In genomic region chr13:27131906-27132305, GRCh38 we compare ENCODE assay signal across 13 cellular contexts. TPM values are rescaled to one million over a fixed set of nuclear protein-coding genes. Genes with fewer than 3 reads are reported as not detected.
DNase-seq lines count a peak whose midpoint lies in the region; ATAC-seq, FAIRE-seq and TF ChIP-seq lines count a peak whose summit lies in the region.
"Had no signal": no experiment of that assay in that cellular context is flagged by ENCODE, and none has a peak within 500 bp of the region (broad histone marks: within the 10 kb centered on the region; RNA-seq: fewer than 3 reads in every experiment).

No MANE protein-coding gene starts in this region.

- peaks cover 91% of the 10 kb centered on the region for H3K4me1 Mint-ChIP-seq in activated T-cell treated with anti-CD3 and anti-CD28 coated beads, Interleukin-2, amount 50 U/mL, for 24 hours (ENCODE audit: low read depth)

- H4K20me1 ChIP-seq in GM12878 (ENCODE audit: control insufficient read depth, insufficient read depth) = no peaks in the 10 kb centered on the region

- peaks cover 6% of the 10 kb centered on the region for H3K9me3 Mint-ChIP-seq in activated T-cell treated with anti-CD3 and anti-CD28 coated beads, Interleukin-2, amount 50 U/mL, for 24 hours

- H3K4me3 ChIP-seq in GM12878 (no peak overlapping the region), gastrocnemius medialis (no peak overlapping the region)
- H3K4me3 ChIP-seq: mucosa of descending colon, ovary had no signal

- DNase-seq in activated T-cell treated with anti-CD3 and anti-CD28 coated beads, Interleukin-2, amount 50 U/mL, for 24 hours = no peak
- no peak for DNase-seq in activated T-cell treated with anti-CD3 and anti-CD28 coated beads, Interleukin-2, amount 50 U/mL, for 1 hour
- DNase-seq in NCI-H69 (lab: John Stamatoyannopoulos, UW) (peak; percentile 27), GM12878 (ENCODE audit: low read depth, low spot score) (no peak), gastrocnemius medialis (no peak), GM20000 (ENCODE audit: low spot score) (no peak), OCI-M2 (lab: John Stamatoyannopoulos, UW; ENCODE audit: unreplicated experiment) (no peak)
- DNase-seq: activated CD4-positive, alpha-beta T cell treated with anti-CD3 and anti-CD28 coated beads for 48 hours; cortex of kidney; mucosa of descending colon; NCI-H1105 treated with DMSO at 0.1 percent for 48 hours; ovary had no signal

- peak overlapping the region; percentile 70 for H3K4me2 ChIP-seq in GM12878 (ENCODE audit: control insufficient read depth, insufficient read depth)

- POLR2A ChIA-PET in GM12878 (lab: Charles Lee) = interaction anchor here (1.0 to 5.5 kb wide), 8 partner anchors 12 to 121 kb away, joined by 3 to 42 read pairs (median 4); no protein-coding TSS in a partner anchor

- H3K36me3 Mint-ChIP-seq in activated T-cell treated with anti-CD3 and anti-CD28 coated beads, Interleukin-2, amount 50 U/mL, for 24 hours (ENCODE audit: low read depth) = peaks cover 44% of the 10 kb centered on the region

- peak overlapping the region; percentile 55 for H3K4me3 Mint-ChIP-seq in activated T-cell treated with anti-CD3 and anti-CD28 coated beads, Interleukin-2, amount 50 U/mL, for 24 hours

- SMC1A ChIA-PET in GM12878 (lab: Charles Lee; ENCODE audit: uncharacterized antibody, unreplicated experiment) = interaction anchor here (0.8 to 9.0 kb wide), 18 partner anchors 8 to 227 kb away, joined by 3 to 168 read pairs (median 7); no protein-coding TSS in a partner anchor

- no peaks in the 10 kb centered on the region for H3K27me3 ChIP-seq in GM12878 (replicated peaks in 1 of 2; ENCODE audit: control insufficient read depth in 2 of 2, insufficient read depth in 2 of 2, low read length in 1 of 2)
- no peaks in the 10 kb centered on the region for H3K27me3 ChIP-seq in gastrocnemius medialis
- H3K27me3 ChIP-seq: ovary had no signal

- TF ChIP-seq POLR2A in GM12878 (IDR thresholded peaks at IDR 0.05; ENCODE audit: low read depth, low read length) (no peak), gastrocnemius medialis (IDR thresholded peaks at IDR 0.05) (no peak)

- no peak for FAIRE-seq in GM12878 (lab: Jason Lieb, UNC)

- TF ChIP-seq RAD21 in GM12878 (IDR thresholded peaks at IDR 0.05; ENCODE audit: insufficient read depth, low read depth, low read length) = no peak

- H3K4me1 ChIP-seq in GM12878 (ENCODE audit: control insufficient read depth, insufficient read depth, low read length) (peaks cover 33% of the 10 kb centered on the region), gastrocnemius medialis (peaks cover 37 to 81% of the 10 kb centered on the region in 2 donors)

- peak overlapping the region; percentile 69 for H3K27ac ChIP-seq in GM12878 (ENCODE audit: control insufficient read depth, insufficient read depth)
- peak overlapping the region in 3 of 4 donors; percentile 62 to 74 (median 70) for H3K27ac ChIP-seq in gastrocnemius medialis
- H3K27ac ChIP-seq: ovary had no signal

- H2AFZ ChIP-seq in GM12878 (ENCODE audit: control insufficient read depth, low read depth, low read length) = no peak overlapping the region

- ATAC-seq in GM12878 = no peak; the same call in 2 of the 3 replicates
- no peak for ATAC-seq in gastrocnemius medialis
- no peak for ATAC-seq in SK-N-SH treated with all-trans-retinoic acid at 6 μM for 48 hours

- in situ Hi-C loops in GM12878 (cut with MboI) = no loop called here
- in situ Hi-C loops in gastrocnemius medialis (cut with MboI; ENCODE audit: low sequenced_read_pairs in 4 of 4) = no loop called here

- no peak for TF ChIP-seq EP300 in GM12878 (IDR thresholded peaks at IDR 0.05; ENCODE audit: borderline replicate concordance in 1 of 2, control insufficient read depth in 1 of 2, low read depth in 2 of 2, low read length in 2 of 2)

- 71% methylated on average over 3 of the region's 3 CpGs for WGBS in GM12878 (ENCODE audit: insufficient coverage, insufficient replicate concordance, low lambda C conversion rate, missing lambda C conversion rate)

- H3K36me3 ChIP-seq in GM12878 (ENCODE audit: control insufficient read depth in 2 of 2, insufficient read depth in 2 of 2, low read length in 1 of 2) (0 out of 4 replicates have a peak, but pooled peaks cover 0 to 2% of the 10 kb centered on the region in 2 experiments), gastrocnemius medialis (no peaks in the 10 kb centered on the region)
- H3K36me3 ChIP-seq: ovary had no signal

- no peak for TF ChIP-seq CTCF in GM12878 (IDR thresholded peaks at IDR 0.05 in 2 of 3, conservative IDR thresholded peaks at IDR 0.05 in 1 of 3; ENCODE audit: control insufficient read depth in 2 of 3, extremely low read depth in 1 of 3, insufficient read depth in 1 of 3, low read depth in 3 of 3, low read length in 3 of 3)
- no peak for TF ChIP-seq CTCF in gastrocnemius medialis (IDR thresholded peaks at IDR 0.05 in 4 of 5, conservative IDR thresholded peaks at IDR 0.05 in 1 of 5)
- TF ChIP-seq CTCF in GM20000 (IDR thresholded peaks at IDR 0.05; ENCODE audit: extremely low read depth, missing control alignments) = no peak

- H3K27ac Mint-ChIP-seq in activated T-cell treated with anti-CD3 and anti-CD28 coated beads, Interleukin-2, amount 50 U/mL, for 24 hours = peak overlapping the region; percentile 98

- CTCF ChIA-PET in GM12878 (lab: Yijun Ruan, JAX) = interaction anchor here (1.0 to 6.3 kb wide), 8 partner anchors 13 to 228 kb away, joined by 3 to 38 read pairs (median 5); no protein-coding TSS in a partner anchor

- no peaks in the 10 kb centered on the region for H3K27me3 Mint-ChIP-seq in activated T-cell treated with anti-CD3 and anti-CD28 coated beads, Interleukin-2, amount 50 U/mL, for 24 hours

- H3K9ac ChIP-seq in GM12878 (ENCODE audit: control insufficient read depth, insufficient read depth, low read length) = no peak overlapping the region

- H3K9me3 ChIP-seq in GM12878 (replicated peaks; ENCODE audit: control insufficient read depth, insufficient read depth, low read length) (peaks cover 12% of the 10 kb centered on the region; the same call in 2 of the 3 replicates), gastrocnemius medialis (no peaks in the 10 kb centered on the region)
- H3K9me3 ChIP-seq: mucosa of descending colon, ovary had no signal

- H3K79me2 ChIP-seq in GM12878 (ENCODE audit: control insufficient read depth, insufficient read depth, low read length) = peaks cover 83% of the 10 kb centered on the region

- TSS peak; percentile 41 for BruUV-seq in GM12878 (replicated peaks; lab: Mats Ljungman, UMichigan)

- RAD21 ChIA-PET in GM12878 (lab: Charles Lee; ENCODE audit: unreplicated experiment) = interaction anchor here (0.6 to 4.6 kb wide), 12 partner anchors 12 to 157 kb away, joined by 3 to 56 read pairs (median 4); partner anchors contain the start of gene RASL11A

- intact Hi-C loops in GM12878 (cut with micrococcal nuclease; ENCODE audit: unreplicated experiment) (loop anchor here (1.0 to 5.0 kb wide), 3 partner anchors 15 to 120 kb away; partner anchors contain the start of gene RPL21), gastrocnemius medialis (cut with DNase I; ENCODE audit: low total_unique reads) (no loop called here)

TF ChIP-seq in GM12878, 131 proteins besides CTCF, POLR2A, EP300 and RAD21 (continues in another document):
- TF ChIP-seq RELA (IDR thresholded peaks at IDR 0.05; ENCODE audit: borderline replicate concordance, partially characterized antibody) (no peak), CBFB (IDR thresholded peaks at IDR 0.05; ENCODE audit: low read depth) (no peak), TCF3 (IDR thresholded peaks at IDR 0.05; ENCODE audit: borderline replicate concordance, insufficient read depth, low read depth, low read length) (no peak)

TF ChIP-seq in SK-N-SH treated with all-trans-retinoic acid at 6 μM for 48 hours, 23 proteins besides CTCF, POLR2A, EP300 and RAD21 (continues in another document):
- TF ChIP-seq RARB (CRISPR knock-in tag; IDR thresholded peaks at IDR 0.05) (no peak), ARNTL (CRISPR knock-in tag; IDR thresholded peaks at IDR 0.05; ENCODE audit: borderline replicate concordance, low read depth) (no peak)

RNA-seq across cellular contexts. Expression of gene USP12, which starts 39.7 kb away (rescaled TPM):
- total RNA-seq in GM12878 (2013; cell fraction: nucleolus; rRNA removed) = 56.8 and 62.0 TPM in 2 replicates
- total RNA-seq in GM12878 (2014; rRNA removed) = 23.6 and 25.7 TPM in 2 replicates
- 30.8 and 33.9 TPM in 2 replicates for total RNA-seq in GM12878 (2014; rRNA removed; fragmentation: Illumina TruSeq; extraction: Trizol)
- total RNA-seq in GM12878 (2021) = 28.4 and 30.7 TPM in 2 replicates
- polyA plus RNA-seq in GM12878 (2011; ENCODE audit: low read depth) = 16.7 TPM
- polyA plus RNA-seq in GM12878 (2011; rRNA removed) = 25.6 and 43.0 TPM in 2 replicates
- 6.6 and 7.8 TPM in 2 replicates for polyA plus RNA-seq in GM12878 (2011; cell fraction: cytosol; rRNA removed)
- 9.3 and 10.5 TPM in 2 replicates for polyA plus RNA-seq in GM12878 (2011; cell fraction: nucleus; rRNA removed)
- polyA plus RNA-seq in GM12878 (2012) = 19.5 and 25.3 TPM in 2 replicates
- 32.2 and 43.5 TPM in 2 replicates for polyA plus RNA-seq in GM12878 (2014; fragmentation: Illumina TruSeq; extraction: Trizol)
- polyA plus RNA-seq in GM12878 (2014; fragmentation: Nextera tagmentation; extraction: Ambion mirVana) = 1 to 10 TPM; 3.5 to 9.1 TPM
- 21.0 and 22.6 TPM in 2 replicates for polyA plus RNA-seq in GM12878 (2014; rRNA removed)
- 10 to 100 TPM in 1 of 2 experiments, 1 to 10 TPM in 1; 6.4 to 29.6 TPM for polyA plus RNA-seq in GM12878 (2016; fragmentation: Nextera tagmentation; extraction: Ambion mirVana)
- polyA minus RNA-seq in GM12878 (2011; rRNA and poly(A)+ RNA removed) = 12.4 and 18.1 TPM in 2 replicates
- polyA minus RNA-seq in GM12878 (2011; cell fraction: cytosol; rRNA and poly(A)+ RNA removed) = 5.6 and 8.2 TPM in 2 replicates
- polyA minus RNA-seq in GM12878 (2011; cell fraction: nucleus; rRNA and poly(A)+ RNA removed) = 10.9 and 12.2 TPM in 2 replicates
- total RNA-seq in gastrocnemius medialis = 10 to 100 TPM; 11.1 to 27.6 (median 13.1) TPM
